ENCODE assay signal across 1 cellular context in the genomic region with DNA sequence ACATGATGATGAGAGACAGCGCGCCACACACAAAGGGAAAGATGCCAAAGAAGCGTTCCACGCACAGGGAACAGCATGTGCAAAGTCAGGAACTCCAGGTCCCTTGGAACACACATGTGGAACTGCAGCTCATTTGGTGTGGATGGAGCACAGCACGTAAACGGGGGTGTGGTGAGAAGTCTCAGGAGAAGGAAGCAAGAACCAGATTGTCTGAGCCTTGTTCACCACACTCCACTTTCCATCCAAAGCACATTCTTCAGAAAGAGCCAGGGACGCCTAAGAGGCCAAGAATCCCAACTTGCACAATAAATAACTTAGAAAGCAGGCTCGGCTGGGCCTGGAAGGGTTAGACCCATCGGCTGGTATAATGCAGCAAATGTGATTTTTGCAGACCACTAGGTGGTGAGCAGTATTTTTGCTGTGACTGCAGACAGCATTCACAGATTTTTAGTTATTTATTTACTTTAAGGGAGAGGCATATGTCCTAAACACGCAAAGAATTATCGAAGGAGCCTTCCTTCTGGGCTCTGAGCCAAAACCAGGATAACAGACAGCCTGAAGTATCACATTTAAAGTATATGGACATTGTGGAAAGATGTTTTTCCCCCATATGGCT.
A peak's percentile ranks its signal among the peaks of the same experiment; 100 is the strongest.
TF ChIP-seq lines count a peak whose summit lies in the region.

No MANE protein-coding gene starts in this region.

TF ChIP-seq in HepG2, 621 proteins besides CTCF, POLR2A, EP300 and RAD21:
- no peak for TF ChIP-seq ZNF10 (CRISPR knock-in tag; IDR thresholded peaks at IDR 0.05; ENCODE audit: borderline replicate concordance, low read depth)
- 0 out of 2 replicates have a peak, but pooled peaks have one; percentile 20 for TF ChIP-seq TARDBP (CRISPR knock-in tag; IDR thresholded peaks at IDR 0.05)
- TF ChIP-seq, protein P1, sequence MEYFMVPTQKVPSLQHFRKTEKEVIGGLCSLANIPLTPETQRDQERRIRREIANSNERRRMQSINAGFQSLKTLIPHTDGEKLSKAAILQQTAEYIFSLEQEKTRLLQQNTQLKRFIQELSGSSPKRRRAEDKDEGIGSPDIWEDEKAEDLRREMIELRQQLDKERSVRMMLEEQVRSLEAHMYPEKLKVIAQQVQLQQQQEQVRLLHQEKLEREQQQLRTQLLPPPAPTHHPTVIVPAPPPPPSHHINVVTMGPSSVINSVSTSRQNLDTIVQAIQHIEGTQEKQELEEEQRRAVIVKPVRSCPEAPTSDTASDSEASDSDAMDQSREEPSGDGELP (IDR thresholded peaks at IDR 0.05; ENCODE audit: borderline replicate concordance, low read depth), result no peak
- peak; percentile 41 for TF ChIP-seq STAG1 (CRISPR knock-in tag; IDR thresholded peaks at IDR 0.05)
